ENCODE assay signal across 2 cellular contexts in genomic region chr3:27717200-27717852, GRCh38.
A peak's percentile ranks its signal among the peaks of the same experiment; 100 is the strongest.
TF ChIP-seq lines count a peak whose summit lies in the region.

No MANE protein-coding gene starts in this region.

TF ChIP-seq in GM12878, 131 proteins besides CTCF, POLR2A, EP300 and RAD21:
- peak; percentile 82 for TF ChIP-seq MLLT1 (IDR thresholded peaks at IDR 0.05)
- TF ChIP-seq YBX1 (IDR thresholded peaks at IDR 0.05) = no peak

TF ChIP-seq in SK-N-SH, 30 proteins besides CTCF, POLR2A, EP300 and RAD21:
- TF ChIP-seq RCOR1 (IDR thresholded peaks at IDR 0.05; ENCODE audit: low read length) (no peak), USF2 (IDR thresholded peaks at IDR 0.05; ENCODE audit: borderline replicate concordance, low read depth, low read length) (no peak), MXI1 (IDR thresholded peaks at IDR 0.05; ENCODE audit: low read depth, low read length) (no peak)
